ENCODE assay signal across 15 cellular contexts in the genomic region with DNA sequence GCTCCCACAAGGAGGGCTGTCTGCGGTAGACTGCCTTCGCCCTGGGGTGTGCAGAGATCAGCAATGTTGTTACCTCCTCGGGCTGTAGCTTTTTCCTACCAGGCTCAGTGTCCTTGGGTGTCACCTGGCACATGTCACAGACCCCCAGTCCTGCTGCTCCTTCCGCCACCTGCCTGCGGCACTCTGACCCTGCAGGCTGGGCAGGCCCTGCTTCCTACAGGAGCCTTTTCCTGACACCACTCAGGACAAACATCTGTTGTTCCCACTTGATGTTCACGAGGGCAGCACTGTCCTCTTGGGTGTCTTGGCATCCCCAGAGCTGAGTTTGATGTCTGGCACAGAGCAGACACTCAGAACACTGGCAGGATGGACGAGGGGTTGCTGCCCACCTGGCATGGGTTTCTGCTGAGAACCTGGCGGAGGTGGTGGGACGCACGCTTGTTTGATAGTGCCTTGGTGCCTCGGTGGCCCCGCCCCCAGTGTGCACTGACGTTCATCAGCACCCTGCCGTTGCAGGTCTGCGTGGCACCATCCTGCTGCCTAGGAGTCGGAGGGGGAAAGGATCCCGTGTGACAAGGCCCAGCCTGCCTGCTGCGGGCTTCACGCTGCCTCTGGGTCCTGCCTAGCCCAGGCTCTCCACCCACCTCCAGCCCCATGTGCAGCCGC.
"Had no signal": no experiment of that assay in that cellular context is flagged by ENCODE, and none has a peak within 500 bp of the region (broad histone marks: within the 10 kb centered on the region; RNA-seq: fewer than 3 reads in every experiment).

No MANE protein-coding gene starts in this region.

- H3K27me3 Mint-ChIP-seq: naive B cell had no signal

- H3K9me3 ChIP-seq: adrenal gland, body of pancreas, suprapubic skin, upper lobe of left lung had no signal

- H3K27me3 ChIP-seq: adrenal gland, body of pancreas, suprapubic skin, upper lobe of left lung had no signal

- DNase-seq: activated CD4-positive, alpha-beta T cell treated with anti-CD3 and anti-CD28 coated beads, Interleukin-2, amount 50 U/mL, for 1 hour; activated CD4-positive, CD25-positive, alpha-beta regulatory T cell; activated naive CD4-positive, alpha-beta T cell treated with Interleukin-2 at 50 U/mL for 16 hours; activated T-cell treated with anti-CD3 and anti-CD28 coated beads, Interleukin-2, amount 50 U/mL, for 48 hours; adrenal gland; dermis blood vessel endothelial cell; immature natural killer cell; left cardiac atrium; naive B cell; stimulated activated CD4-positive, alpha-beta T cell treated with anti-CD3 and anti-CD28 coated beads, Interleukin-2, amount 100 ng/mL, for 48 hours; stimulated activated naive CD8-positive, alpha-beta T cell treated with anti-CD3 and anti-CD28 coated beads, Interleukin-15, Interleukin-2, amounts not matched to agents 100 U/mL and 50 U/mL, for 24 hours had no signal

- H3K27ac ChIP-seq: body of pancreas, suprapubic skin had no signal

- H3K4me3 ChIP-seq: adrenal gland, body of pancreas, suprapubic skin, upper lobe of left lung had no signal

- H3K9me3 Mint-ChIP-seq: immature natural killer cell; naive B cell; T-helper 1 cell treated with Interleukin-12 subunit alpha and Interleukin-12 subunit beta and Interleukin-4 antibody, amounts not matched to agents 30 μg/mL and 1 μg/mL, for 36 hours had no signal

- ATAC-seq: body of pancreas; left cardiac atrium; stimulated activated naive CD8-positive, alpha-beta T cell treated with anti-CD3 and anti-CD28 coated beads, Interleukin-15, Interleukin-2, amounts not matched to agents 100 U/mL and 50 U/mL, for 24 hours had no signal
